23 cellular contexts compared by ENCODE assay signal in the genomic region with DNA sequence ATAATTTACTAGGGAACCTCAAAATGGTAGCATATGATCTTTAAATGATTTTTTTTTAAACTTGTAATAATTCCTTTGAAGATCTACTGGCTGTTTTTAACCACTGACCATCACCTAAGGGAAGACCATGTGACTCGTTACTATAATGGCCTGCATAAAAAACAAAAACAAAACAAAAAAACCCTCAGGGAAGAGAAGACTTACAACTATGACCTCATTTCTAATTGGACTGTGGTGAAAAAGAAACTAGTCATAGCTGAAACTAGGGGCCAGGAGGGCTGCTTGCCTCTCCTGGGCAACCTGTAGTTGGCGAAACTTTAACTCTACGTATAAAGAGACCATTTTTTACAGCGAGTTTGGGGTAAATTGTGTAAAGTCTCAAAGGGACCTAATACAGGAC. TPM values are rescaled to one million over a fixed set of nuclear protein-coding genes. Genes with fewer than 3 reads are reported as not detected.
DNase-seq lines count a peak whose midpoint lies in the region; ATAC-seq, FAIRE-seq and TF ChIP-seq lines count a peak whose summit lies in the region.
"Had no signal": no experiment of that assay in that cellular context is flagged by ENCODE, and none has a peak within 500 bp of the region (broad histone marks: within the 10 kb centered on the region; RNA-seq: fewer than 3 reads in every experiment).

No MANE protein-coding gene starts in this region.

- H4K20me1 ChIP-seq in GM12878 (ENCODE audit: control insufficient read depth, insufficient read depth), result no peaks in the 10 kb centered on the region

- in situ Hi-C loops in GM12878 (cut with MboI), result no loop called here

- WGBS in GM12878 (ENCODE audit: insufficient coverage, insufficient replicate concordance, low lambda C conversion rate, missing lambda C conversion rate), result 59% methylated on average over 4 of the region's 4 CpGs

- peaks cover 0 to 2% of the 10 kb centered on the region in 2 experiments; a peak in 1 of 4 replicates for H3K27me3 ChIP-seq in GM12878 (replicated peaks in 1 of 2; ENCODE audit: control insufficient read depth in 2 of 2, insufficient read depth in 2 of 2, low read length in 1 of 2)
- H3K27me3 ChIP-seq: Peyer's patch had no signal

- H3K4me1 Mint-ChIP-seq in activated naive CD4-positive, alpha-beta T cell treated with anti-CD3 and anti-CD28 coated beads, Interleukin-2, amount 10 ng/mL, durations not matched to agents 7 days and 5 days, result peaks cover 4% of the 10 kb centered on the region

- no peak for TF ChIP-seq RAD21 in GM12878 (IDR thresholded peaks at IDR 0.05; ENCODE audit: insufficient read depth, low read depth, low read length)

- no peak overlapping the region for H3K4me3 ChIP-seq in GM12878
- H3K4me3 ChIP-seq: left ventricle myocardium inferior, Peyer's patch, SK-N-MC had no signal

- H3K9me3 Mint-ChIP-seq in activated naive CD4-positive, alpha-beta T cell treated with anti-CD3 and anti-CD28 coated beads, Interleukin-2, amount 10 ng/mL, durations not matched to agents 7 days and 5 days, result no peaks in the 10 kb centered on the region
- H3K9me3 Mint-ChIP-seq: central memory CD8-positive, alpha-beta T cell; type B pancreatic cell had no signal

- H3K36me3 ChIP-seq in GM12878 (ENCODE audit: control insufficient read depth in 2 of 2, insufficient read depth in 2 of 2, low read length in 1 of 2), result no peaks in the 10 kb centered on the region
- H3K36me3 ChIP-seq: left ventricle myocardium inferior, Peyer's patch had no signal

- H3K4me3 Mint-ChIP-seq in activated naive CD4-positive, alpha-beta T cell treated with anti-CD3 and anti-CD28 coated beads, Interleukin-2, amount 10 ng/mL, durations not matched to agents 7 days and 5 days, result no peak overlapping the region
- H3K4me3 Mint-ChIP-seq: activated CD4-positive, alpha-beta T cell treated with anti-CD3 and anti-CD28 coated beads for 36 hours; CD14-positive monocyte; central memory CD8-positive, alpha-beta T cell; type B pancreatic cell had no signal

- H3K4me1 ChIP-seq in GM12878 (ENCODE audit: control insufficient read depth, insufficient read depth, low read length), result no peaks in the 10 kb centered on the region; the same call in 1 of the 2 replicates
- H3K4me1 ChIP-seq: left ventricle myocardium inferior, Peyer's patch had no signal

- no peaks in the 10 kb centered on the region for H3K36me3 Mint-ChIP-seq in activated naive CD4-positive, alpha-beta T cell treated with anti-CD3 and anti-CD28 coated beads, Interleukin-2, amount 10 ng/mL, durations not matched to agents 7 days and 5 days
- H3K36me3 Mint-ChIP-seq: CD14-positive monocyte, type B pancreatic cell had no signal

- no peak overlapping the region; the same call in 1 of the 2 replicates for H2AFZ ChIP-seq in GM12878 (ENCODE audit: control insufficient read depth, low read depth, low read length)

- no peak overlapping the region for H3K27ac Mint-ChIP-seq in activated naive CD4-positive, alpha-beta T cell treated with anti-CD3 and anti-CD28 coated beads, Interleukin-2, amount 10 ng/mL, durations not matched to agents 7 days and 5 days
- H3K27ac Mint-ChIP-seq: activated CD4-positive, alpha-beta T cell treated with anti-CD3 and anti-CD28 coated beads for 36 hours; CD14-positive monocyte; type B pancreatic cell had no signal

- no TSS peak for BruUV-seq in GM12878 (replicated peaks; lab: Mats Ljungman, UMichigan)

- H3K9me3 ChIP-seq in GM12878 (replicated peaks; ENCODE audit: control insufficient read depth, insufficient read depth, low read length), result no peaks in the 10 kb centered on the region; the same call in 2 of the 3 replicates
- H3K9me3 ChIP-seq: left ventricle myocardium inferior, Peyer's patch had no signal

- peak overlapping the region; percentile 62 for H3K27ac ChIP-seq in 22Rv1
- no peak overlapping the region for H3K27ac ChIP-seq in GM12878 (ENCODE audit: control insufficient read depth, insufficient read depth)
- H3K27ac ChIP-seq: left ventricle myocardium inferior, Peyer's patch, SK-N-MC had no signal

- ATAC-seq in GM19395 (IDR thresholded peaks at IDR 0.05; ENCODE audit: unreplicated experiment), result peak; percentile 46
- peak; percentile 59 for ATAC-seq in HG03097 (IDR thresholded peaks at IDR 0.05; ENCODE audit: low FRiP score, unreplicated experiment)
- peak; percentile 90 for ATAC-seq in GM12878
- no peak for ATAC-seq in GM18498 (IDR thresholded peaks at IDR 0.05; ENCODE audit: unreplicated experiment)
- ATAC-seq: activated CD4-positive, alpha-beta T cell treated with anti-CD3 and anti-CD28 coated beads for 36 hours had no signal

- peaks cover 13% of the 10 kb centered on the region for H3K27me3 Mint-ChIP-seq in activated naive CD4-positive, alpha-beta T cell treated with anti-CD3 and anti-CD28 coated beads, Interleukin-2, amount 10 ng/mL, durations not matched to agents 7 days and 5 days
- H3K27me3 Mint-ChIP-seq: central memory CD8-positive, alpha-beta T cell; type B pancreatic cell had no signal

- no peak overlapping the region for H3K9ac ChIP-seq in GM12878 (ENCODE audit: control insufficient read depth, insufficient read depth, low read length)

- SMC1A ChIA-PET in GM12878 (lab: Charles Lee; ENCODE audit: uncharacterized antibody, unreplicated experiment), result interaction anchor here (1.4 to 2.0 kb wide), 4 partner anchors 9 to 44 kb away, joined by 3 to 5 read pairs (median 4); no protein-coding TSS in a partner anchor

- no peak for TF ChIP-seq CTCF in 22Rv1 (IDR thresholded peaks at IDR 0.05)
- no peak for TF ChIP-seq CTCF in GM12878 (IDR thresholded peaks at IDR 0.05 in 2 of 3, conservative IDR thresholded peaks at IDR 0.05 in 1 of 3; ENCODE audit: control insufficient read depth in 2 of 3, extremely low read depth in 1 of 3, insufficient read depth in 1 of 3, low read depth in 3 of 3, low read length in 3 of 3)

- H3K4me2 ChIP-seq in GM12878 (ENCODE audit: control insufficient read depth, insufficient read depth), result no peak overlapping the region

- POLR2A ChIA-PET in GM12878 (lab: Charles Lee), result interaction anchor here (1.5 kb wide), 1 partner anchor 61 kb away, joined by 5 read pairs; a partner anchor contains a TSS

- intact Hi-C loops in GM12878 (cut with micrococcal nuclease; ENCODE audit: unreplicated experiment), result no loop called here

- DNase-seq in GM12878 (ENCODE audit: low read depth, low spot score), result no peak
- no peak for DNase-seq in NCI-H2081 treated with DMSO at 0.1 percent for 48 hours (lab: John Stamatoyannopoulos, UW)
- DNase-seq in activated naive CD4-positive, alpha-beta T cell treated with anti-CD3 and anti-CD28 coated beads, Interleukin-2, amount 10 ng/mL, durations not matched to agents 7 days and 5 days, result no peak
- DNase-seq in activated gamma-delta T cell treated with Interleukin-2 at 50 U/mL for 16 hours, result no peak
- DNase-seq: activated CD4-positive, alpha-beta T cell treated with anti-CD3 and anti-CD28 coated beads for 36 hours; activated naive CD4-positive, alpha-beta T cell treated with Interleukin-2 at 50 U/mL for 16 hours; anterior cingulate cortex; effector CD8-positive, alpha-beta T cell; KG1; left ventricle myocardium inferior; NCI-H2171 treated with DMSO at 0.1 percent for 48 hours; Peyer's patch; stimulated activated naive CD4-positive, alpha-beta T cell had no signal

- RAD21 ChIA-PET in GM12878 (lab: Charles Lee; ENCODE audit: unreplicated experiment), result no interaction called here

- CTCF ChIA-PET in GM12878 (lab: Yijun Ruan, JAX), result interaction anchor here (1.1 to 2.7 kb wide), 3 partner anchors 10 to 47 kb away, joined by 3 to 18 read pairs (median 11); no protein-coding TSS in a partner anchor
- CTCF ChIA-PET in activated naive CD4-positive, alpha-beta T cell treated with anti-CD3 and anti-CD28 coated beads, Interleukin-2, amount 10 ng/mL, durations not matched to agents 7 days and 5 days (lab: Charles Lee), result interaction anchor here (1.4 to 1.6 kb wide), 2 partner anchors 10 to 112 kb away, joined by 5 to 6 read pairs; no protein-coding TSS in a partner anchor

- TF ChIP-seq POLR2A in GM12878 (IDR thresholded peaks at IDR 0.05; ENCODE audit: low read depth, low read length), result no peak

- H3K79me2 ChIP-seq in GM12878 (ENCODE audit: control insufficient read depth, insufficient read depth, low read length), result no peaks in the 10 kb centered on the region

- no peak for FAIRE-seq in GM12878 (lab: Jason Lieb, UNC)
- FAIRE-seq: GM19239 had no signal

- TF ChIP-seq EP300 in GM12878 (IDR thresholded peaks at IDR 0.05; ENCODE audit: borderline replicate concordance in 1 of 2, control insufficient read depth in 1 of 2, low read depth in 2 of 2, low read length in 2 of 2), result no peak

RNA-seq across cellular contexts. Expression of a gene that starts 23.0 kb away (rescaled TPM):
- total RNA-seq in GM12878 (2013; cell fraction: nucleolus; rRNA removed), result not detected in 2 replicates
- total RNA-seq in GM12878 (2014; rRNA removed) (not detected in 2 replicates), GM12878 (2014; rRNA removed; fragmentation: Illumina TruSeq; extraction: Trizol) (not detected in 2 replicates), GM12878 (2021) (not detected in 2 replicates)
- not detected for polyA plus RNA-seq in GM12878 (2011; ENCODE audit: low read depth)
- polyA plus RNA-seq in GM12878 (2011; rRNA removed) (not detected in 2 replicates), GM12878 (2014; fragmentation: Illumina TruSeq; extraction: Trizol) (not detected in 2 replicates), GM12878 (2014; fragmentation: Nextera tagmentation; extraction: Ambion mirVana) (not detected), GM12878 (2014; rRNA removed) (not detected in 2 replicates), GM12878 (2016; fragmentation: Nextera tagmentation; extraction: Ambion mirVana) (not detected)
- polyA plus RNA-seq in GM12878 (2011; cell fraction: cytosol; rRNA removed), result not detected in 2 replicates
- not detected in 2 replicates for polyA plus RNA-seq in GM12878 (2011; cell fraction: nucleus; rRNA removed)
- not detected in 2 replicates for polyA plus RNA-seq in GM12878 (2012)
- 0.05 TPM in 1 of 2 replicates, not detected in the other for polyA minus RNA-seq in GM12878 (2011; rRNA and poly(A)+ RNA removed)
- not detected in 2 replicates for polyA minus RNA-seq in GM12878 (2011; cell fraction: cytosol; rRNA and poly(A)+ RNA removed)
- 0.12 TPM in 1 of 2 replicates, not detected in the other for polyA minus RNA-seq in GM12878 (2011; cell fraction: nucleus; rRNA and poly(A)+ RNA removed)
- total RNA-seq: activated CD4-positive, alpha-beta T cell treated with anti-CD3 and anti-CD28 coated beads for 36 hours; fibroblast of lung; Peyer's patch had no signal
- polyA plus RNA-seq: CD14-positive monocyte, fibroblast of lung had no signal

RNA-seq across cellular contexts. Expression of a gene that starts 51.6 kb away (rescaled TPM):
- 1.4 and 1.5 TPM in 2 replicates for total RNA-seq in GM12878 (2013; cell fraction: nucleolus; rRNA removed)
- total RNA-seq in GM12878 (2014; rRNA removed) (0.11 and 0.49 TPM in 2 replicates), GM12878 (2014; rRNA removed; fragmentation: Illumina TruSeq; extraction: Trizol) (0.23 and 0.40 TPM in 2 replicates), GM12878 (2021) (0.41 and 1.1 TPM in 2 replicates)
- not detected for polyA plus RNA-seq in GM12878 (2011; ENCODE audit: low read depth)
- polyA plus RNA-seq in GM12878 (2011; rRNA removed) (7.6 and 11.9 TPM in 2 replicates), GM12878 (2014; fragmentation: Illumina TruSeq; extraction: Trizol) (0.34 and 0.60 TPM in 2 replicates), GM12878 (2014; fragmentation: Nextera tagmentation; extraction: Ambion mirVana) (under 1 TPM; 0.20 to 0.31 TPM), GM12878 (2014; rRNA removed) (0.27 and 0.78 TPM in 2 replicates), GM12878 (2016; fragmentation: Nextera tagmentation; extraction: Ambion mirVana) (under 1 TPM; 0.40 to 0.76 TPM)
- polyA plus RNA-seq in GM12878 (2011; cell fraction: cytosol; rRNA removed), result 3.5 and 4.4 TPM in 2 replicates
- polyA plus RNA-seq in GM12878 (2011; cell fraction: nucleus; rRNA removed), result 5.1 and 6.7 TPM in 2 replicates
- polyA plus RNA-seq in GM12878 (2012), result 0.24 and 0.46 TPM in 2 replicates
- 6.0 and 8.1 TPM in 2 replicates for polyA minus RNA-seq in GM12878 (2011; rRNA and poly(A)+ RNA removed)
- polyA minus RNA-seq in GM12878 (2011; cell fraction: cytosol; rRNA and poly(A)+ RNA removed), result 2.1 and 2.4 TPM in 2 replicates
- polyA minus RNA-seq in GM12878 (2011; cell fraction: nucleus; rRNA and poly(A)+ RNA removed), result 4.6 and 5.9 TPM in 2 replicates
- polyA plus RNA-seq: CD14-positive monocyte had no signal
